ENCODE assay signal across 21 cellular contexts in the genomic region with DNA sequence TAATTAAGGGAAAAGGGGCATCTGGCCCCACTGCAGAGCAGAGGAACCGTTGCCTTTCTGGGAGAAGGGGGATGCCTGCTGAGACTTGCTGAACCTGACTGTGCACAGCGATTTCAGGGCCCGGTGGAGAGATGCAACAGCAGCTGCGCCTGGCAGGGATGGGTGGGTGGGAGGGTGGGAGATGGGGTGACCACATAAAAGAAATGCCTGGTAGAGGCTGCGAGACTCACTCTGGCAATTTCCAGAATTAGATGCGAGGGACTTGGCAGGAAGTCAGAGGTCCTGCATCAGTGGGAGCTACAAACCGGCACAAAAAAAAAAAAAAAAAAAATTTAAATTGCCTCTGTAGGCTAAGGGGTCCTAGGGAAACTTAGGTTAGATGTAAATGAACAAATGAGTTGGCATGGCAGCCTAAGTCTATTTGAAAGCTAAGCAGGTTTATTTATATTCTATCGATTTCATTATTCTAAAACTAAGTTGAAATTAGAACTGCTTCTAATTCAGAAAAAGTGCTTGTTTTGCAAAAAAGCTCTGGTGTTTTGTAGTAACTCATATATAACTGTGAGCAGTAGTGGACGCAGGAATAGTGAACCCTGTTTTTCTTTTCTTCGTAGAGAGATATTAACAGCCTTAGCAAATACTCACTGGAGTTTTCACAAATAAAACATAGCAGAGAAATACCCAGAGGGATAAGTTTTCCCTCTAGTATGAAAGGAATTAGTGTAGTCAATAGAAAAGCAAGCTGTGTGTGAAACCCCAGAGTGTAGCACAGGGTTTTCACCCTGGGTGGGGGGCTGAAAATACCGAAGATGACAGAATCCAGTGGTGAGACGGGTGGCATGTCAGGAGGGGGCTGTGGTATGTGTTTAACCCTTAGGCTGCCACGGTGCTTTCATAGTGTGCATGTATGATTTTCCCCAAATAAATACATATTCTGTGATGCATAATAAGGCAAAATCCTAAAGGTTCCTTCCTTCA.
DNase-seq lines count a peak whose midpoint lies in the region; ATAC-seq, FAIRE-seq and TF ChIP-seq lines count a peak whose summit lies in the region.
"Had no signal": no experiment of that assay in that cellular context is flagged by ENCODE, and none has a peak within 500 bp of the region (broad histone marks: within the 10 kb centered on the region; RNA-seq: fewer than 3 reads in every experiment).

No MANE protein-coding gene starts in this region.

- no peak overlapping the region for H4K8ac ChIP-seq in H1 (ENCODE audit: extremely low read depth, insufficient read depth, low read length)

- no peak overlapping the region for H4K5ac ChIP-seq in H1 (ENCODE audit: insufficient read length, low read depth, low read length)

- H3K4me3 ChIP-seq in cardiac muscle cell (no peak overlapping the region), heart left ventricle (no peak overlapping the region), H1 (ENCODE audit: extremely low read depth in 1 of 4, insufficient read depth in 2 of 4, low read depth in 3 of 4, low read length in 4 of 4) (no peak overlapping the region), mesodermal cell (ENCODE audit: extremely low read depth, insufficient read depth, low read length, poor library complexity, severe bottlenecking) (no peak overlapping the region)
- H3K4me3 ChIP-seq: HAP-1, tibial nerve had no signal

- no peak overlapping the region for H3K18ac ChIP-seq in H1 (ENCODE audit: extremely low read depth, low read length)

- H2BK15ac ChIP-seq in H1 (ENCODE audit: low read length) = no peak overlapping the region

- intact Hi-C loops in heart left ventricle (cut with DNase I) = no loop called here

- H3K23ac ChIP-seq in H1 (ENCODE audit: insufficient read length) = no peak overlapping the region

- H3K36me3 ChIP-seq in cardiac muscle cell (no peaks in the 10 kb centered on the region), heart left ventricle (no peaks in the 10 kb centered on the region), H1 (ENCODE audit: control insufficient read depth in 2 of 4, insufficient read depth in 4 of 4, low read length in 3 of 4) (peaks cover 0 to 4% (median 0%) of the 10 kb centered on the region in 4 experiments; a peak in 1 of 8 replicates), mesodermal cell (ENCODE audit: control insufficient read depth, insufficient read depth, low read length) (peaks cover 15% of the 10 kb centered on the region)
- H3K36me3 ChIP-seq: HAP-1, tibial nerve had no signal

- no peaks in the 10 kb centered on the region for H3K79me1 ChIP-seq in H1 (ENCODE audit: low read depth, low read length)

- H3K56ac ChIP-seq in H1 (replicated peaks; ENCODE audit: insufficient read length, low read depth, low read length) = no peak overlapping the region

- no peak overlapping the region for H2BK120ac ChIP-seq in H1 (replicated peaks; ENCODE audit: low read depth, low read length)

- no peak for DNase-seq in cardiac muscle cell (ENCODE audit: low read depth in 1 of 2, low spot score in 1 of 2)
- DNase-seq in heart left ventricle = no peak
- no peak for DNase-seq in H1 (ENCODE audit: low read depth in 1 of 2, low spot score in 2 of 2)
- DNase-seq in NCI-H1930 (lab: John Stamatoyannopoulos, UW) = no peak
- DNase-seq: activated B cell treated with CpG ODN at 0.5 μM for 24 hours; activated CD8-positive, alpha-beta memory T cell treated with anti-CD3 and anti-CD28 coated beads, Interleukin-2, amount 50 U/mL, for 4 hours; AML-193; DMS53; naive thymus-derived CD8-positive, alpha-beta T cell; NCI-H1105 treated with DMSO at 0.1 percent for 48 hours; NCI-H2081; NCI-H774; right cardiac atrium had no signal

- H2BK5ac ChIP-seq in H1 (ENCODE audit: low read depth, low read length) = no peak overlapping the region

- CTCF ChIA-PET in H1 (lab: Charles Lee; ENCODE audit: partially characterized antibody) = interaction anchor here (0.6 to 2.4 kb wide), 9 partner anchors 9 to 1921 kb away, joined by 3 to 10 read pairs (median 3); no protein-coding TSS in a partner anchor

- whole genome bisulfite sequencing in heart left ventricle, 4 donors = 28 to 41% (median 34%) methylated on average over 13 of the region's 13 CpGs
- WGBS in H1 (ENCODE audit: extremely low coverage in 1 of 2, insufficient coverage in 1 of 2, insufficient read length in 1 of 2, insufficient replicate concordance in 2 of 2, low coverage in 1 of 2, low lambda C conversion rate in 2 of 2, missing lambda C conversion rate in 1 of 2), 2 experiments = 74% methylated on average over 10 of the region's 13 CpGs; no CpG with 5 or more reads in 1 of the 2 experiments
- 0 to 54% methylated on average over 1 to 5 of the region's 13 CpGs for WGBS in mesodermal cell (ENCODE audit: insufficient coverage in 2 of 2), 2 experiments

- no peak overlapping the region for H2AK5ac ChIP-seq in H1 (ENCODE audit: low read depth, low read length)

- TF ChIP-seq EP300 in H1 (IDR thresholded peaks at IDR 0.05; ENCODE audit: borderline replicate concordance in 1 of 2, low read depth in 2 of 2, low read length in 2 of 2) = no peak

- TF ChIP-seq POLR2A in heart left ventricle (IDR thresholded peaks at IDR 0.05) (no peak), H1 (IDR thresholded peaks at IDR 0.05; ENCODE audit: control extremely low read depth in 1 of 2, low read depth in 2 of 2, low read length in 2 of 2) (no peak)

- H3K14ac ChIP-seq in H1 (ENCODE audit: insufficient read length) = no peak overlapping the region

- no peaks in the 10 kb centered on the region for H3K23me2 ChIP-seq in H1 (ENCODE audit: low read depth, low read length)

- H3K4me1 ChIP-seq in cardiac muscle cell (ENCODE audit: low read depth) = peaks cover 19% of the 10 kb centered on the region
- H3K4me1 ChIP-seq in heart left ventricle = no peaks in the 10 kb centered on the region
- no peaks in the 10 kb centered on the region for H3K4me1 ChIP-seq in H1 (replicated peaks in 1 of 4; ENCODE audit: control insufficient read depth in 3 of 4, insufficient read depth in 4 of 4, low read length in 3 of 4)
- H3K4me1 ChIP-seq in mesodermal cell (ENCODE audit: control insufficient read depth, insufficient read depth, low read length, poor library complexity, severe bottlenecking) = peaks cover 8% of the 10 kb centered on the region
- H3K4me1 ChIP-seq: parathyroid adenoma had no signal

- POLR2A ChIA-PET in H1 (lab: Charles Lee; ENCODE audit: partially characterized antibody) = interaction anchor here (1.0 kb wide), 1 partner anchor 38 kb away, joined by 4 read pairs; no protein-coding TSS in a partner anchor

- no peaks in the 10 kb centered on the region for H3K27me3 ChIP-seq in cardiac muscle cell
- H3K27me3 ChIP-seq in heart left ventricle = peaks cover 0 to 41% (median 0%) of the 10 kb centered on the region in 9 donors
- no peaks in the 10 kb centered on the region for H3K27me3 ChIP-seq in H1 (replicated peaks in 1 of 4; ENCODE audit: control insufficient read depth in 3 of 4, extremely low read depth in 1 of 4, insufficient read depth in 3 of 4, low read length in 3 of 4)
- H3K27me3 ChIP-seq: tibial nerve had no signal

- no peaks in the 10 kb centered on the region for H4K20me1 ChIP-seq in H1 (replicated peaks in 1 of 2; ENCODE audit: control insufficient read depth in 1 of 2, insufficient read depth in 2 of 2, low read length in 2 of 2)

- no peak for FAIRE-seq in H1 (lab: Jason Lieb, UNC)

- H3K9ac ChIP-seq in H1 (replicated peaks in 1 of 4; ENCODE audit: extremely low read depth in 1 of 4, low read depth in 3 of 4, low read length in 3 of 4) = no peak overlapping the region
- H3K9ac ChIP-seq: parathyroid adenoma had no signal

- no peak overlapping the region for H3K4me2 ChIP-seq in H1 (ENCODE audit: insufficient read depth in 1 of 2, low read depth in 2 of 2, low read length in 2 of 2)

- no peak for ATAC-seq in heart left ventricle
- ATAC-seq in GM21619 (IDR thresholded peaks at IDR 0.05; ENCODE audit: unreplicated experiment) = no peak
- ATAC-seq in HG03565 (IDR thresholded peaks at IDR 0.05; ENCODE audit: unreplicated experiment) = no peak
- no peak for ATAC-seq in HG03196 (IDR thresholded peaks at IDR 0.05; ENCODE audit: unreplicated experiment)
- ATAC-seq: naive thymus-derived CD8-positive, alpha-beta T cell; right cardiac atrium had no signal

- no peaks in the 10 kb centered on the region for H3K79me2 ChIP-seq in H1 (ENCODE audit: control insufficient read depth in 1 of 2, insufficient read depth in 2 of 2, low read length in 2 of 2)
- H3K79me2 ChIP-seq: parathyroid adenoma had no signal

- H4K91ac ChIP-seq in H1 (replicated peaks; ENCODE audit: insufficient read length, low read length) = no peak overlapping the region

- H2BK20ac ChIP-seq in H1 (ENCODE audit: low read length) = no peak overlapping the region

- H3K4ac ChIP-seq in H1 (replicated peaks; ENCODE audit: insufficient read length, low read depth, low read length) = no peak overlapping the region

- H2BK12ac ChIP-seq in H1 (ENCODE audit: low read depth, low read length) = no peak overlapping the region; the same call in 1 of the 2 replicates

- no peak overlapping the region for H2AFZ ChIP-seq in H1 (ENCODE audit: low read length)
- H2AFZ ChIP-seq: parathyroid adenoma had no signal

- H3K27ac ChIP-seq in cardiac muscle cell = peak overlapping the region; percentile 67
- no peak overlapping the region for H3K27ac ChIP-seq in heart left ventricle
- H3K27ac ChIP-seq in H1 (ENCODE audit: low read depth, low read length) = no peak overlapping the region
- peak overlapping the region; percentile 55 for H3K27ac ChIP-seq in mesodermal cell (ENCODE audit: low read depth, low read length, severe bottlenecking)
- H3K27ac ChIP-seq: 22Rv1, parathyroid adenoma, tibial nerve had no signal

- no peak for TF ChIP-seq RAD21 in H1 (IDR thresholded peaks at IDR 0.05 in 1 of 2, conservative IDR thresholded peaks at IDR 0.05 in 1 of 2; ENCODE audit: low read depth in 2 of 2, low read length in 2 of 2)

- no peaks in the 10 kb centered on the region for H3K9me3 ChIP-seq in cardiac muscle cell (ENCODE audit: low read depth)
- H3K9me3 ChIP-seq in heart left ventricle = no peaks in the 10 kb centered on the region
- H3K9me3 ChIP-seq in H1 (ENCODE audit: insufficient read depth in 2 of 2, low read depth in 1 of 2, low read length in 1 of 2) = no peaks in the 10 kb centered on the region
- no peaks in the 10 kb centered on the region for H3K9me3 ChIP-seq in mesodermal cell (ENCODE audit: control insufficient read depth, low read length)
- H3K9me3 ChIP-seq: HAP-1, tibial nerve had no signal

- TF ChIP-seq CTCF in cardiac muscle cell (IDR thresholded peaks at IDR 0.05; ENCODE audit: low read depth, low read length) (no peak), heart left ventricle (IDR thresholded peaks at IDR 0.05) (no peak), H1 (IDR thresholded peaks at IDR 0.05; ENCODE audit: control extremely low read depth in 1 of 3, insufficient read depth in 1 of 3, low read depth in 1 of 3, low read length in 3 of 3) (no peak)

TF ChIP-seq in H1, 55 proteins besides CTCF, POLR2A, EP300 and RAD21 (continues in another document):
- TF ChIP-seq TEAD4 (IDR thresholded peaks at IDR 0.05; ENCODE audit: low read depth, low read length) (peak; percentile 38; the same call in 1 of the 2 replicates), SP2 (IDR thresholded peaks at IDR 0.05; ENCODE audit: low read length) (no peak)

Comparison
In these comparisons a context has a peak if more than half of its experiments do, and no peak if none do; other contexts are left out.
1. H3K27ac ChIP-seq: peak in cardiac muscle cell (single experiment) and mesodermal cell (single experiment); none in heart left ventricle (0 of 12) and H1 (single experiment).